Comparison of ENCODE assay signal across 8 cellular contexts in genomic region chr4:89894654-89895652, GRCh38. TPM values are rescaled to one million over a fixed set of nuclear protein-coding genes. Genes with fewer than 3 reads are reported as not detected.
DNase-seq lines count a peak whose midpoint lies in the region; ATAC-seq, FAIRE-seq and TF ChIP-seq lines count a peak whose summit lies in the region.

A gene with protein sequence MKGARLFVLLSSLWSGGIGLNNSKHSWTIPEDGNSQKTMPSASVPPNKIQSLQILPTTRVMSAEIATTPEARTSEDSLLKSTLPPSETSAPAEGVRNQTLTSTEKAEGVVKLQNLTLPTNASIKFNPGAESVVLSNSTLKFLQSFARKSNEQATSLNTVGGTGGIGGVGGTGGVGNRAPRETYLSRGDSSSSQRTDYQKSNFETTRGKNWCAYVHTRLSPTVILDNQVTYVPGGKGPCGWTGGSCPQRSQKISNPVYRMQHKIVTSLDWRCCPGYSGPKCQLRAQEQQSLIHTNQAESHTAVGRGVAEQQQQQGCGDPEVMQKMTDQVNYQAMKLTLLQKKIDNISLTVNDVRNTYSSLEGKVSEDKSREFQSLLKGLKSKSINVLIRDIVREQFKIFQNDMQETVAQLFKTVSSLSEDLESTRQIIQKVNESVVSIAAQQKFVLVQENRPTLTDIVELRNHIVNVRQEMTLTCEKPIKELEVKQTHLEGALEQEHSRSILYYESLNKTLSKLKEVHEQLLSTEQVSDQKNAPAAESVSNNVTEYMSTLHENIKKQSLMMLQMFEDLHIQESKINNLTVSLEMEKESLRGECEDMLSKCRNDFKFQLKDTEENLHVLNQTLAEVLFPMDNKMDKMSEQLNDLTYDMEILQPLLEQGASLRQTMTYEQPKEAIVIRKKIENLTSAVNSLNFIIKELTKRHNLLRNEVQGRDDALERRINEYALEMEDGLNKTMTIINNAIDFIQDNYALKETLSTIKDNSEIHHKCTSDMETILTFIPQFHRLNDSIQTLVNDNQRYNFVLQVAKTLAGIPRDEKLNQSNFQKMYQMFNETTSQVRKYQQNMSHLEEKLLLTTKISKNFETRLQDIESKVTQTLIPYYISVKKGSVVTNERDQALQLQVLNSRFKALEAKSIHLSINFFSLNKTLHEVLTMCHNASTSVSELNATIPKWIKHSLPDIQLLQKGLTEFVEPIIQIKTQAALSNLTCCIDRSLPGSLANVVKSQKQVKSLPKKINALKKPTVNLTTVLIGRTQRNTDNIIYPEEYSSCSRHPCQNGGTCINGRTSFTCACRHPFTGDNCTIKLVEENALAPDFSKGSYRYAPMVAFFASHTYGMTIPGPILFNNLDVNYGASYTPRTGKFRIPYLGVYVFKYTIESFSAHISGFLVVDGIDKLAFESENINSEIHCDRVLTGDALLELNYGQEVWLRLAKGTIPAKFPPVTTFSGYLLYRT (plus strand): TSS chr4:89894854. CDS start chr4:89894972, 118 bp downstream.

- H3K4ac ChIP-seq in mesenchymal stem cell (ENCODE audit: low read depth in 1 of 2, low read length in 2 of 2) = no peak within 1 kb of the TSS

- intact Hi-C loops in cardiac septum (cut with DNase I) = no loop called here

- H3K79me2 ChIP-seq in OCI-LY1 (ENCODE audit: insufficient read depth, low read length) = peaks cover 6% of the 10 kb centered on the region; the same call in 1 of the 2 replicates

- H3K18ac ChIP-seq in mesenchymal stem cell (ENCODE audit: low read depth in 1 of 2, low read length in 2 of 2) = no peak within 1 kb of the TSS

- H3K27ac ChIP-seq in OCI-LY1 (ENCODE audit: low read depth, low read length, poor library complexity, severe bottlenecking) = peak within 1 kb of the TSS; percentile 85
- H3K27ac ChIP-seq in mesenchymal stem cell (ENCODE audit: low read length, poor library complexity, severe bottlenecking) = no peak within 1 kb of the TSS
- no peak within 1 kb of the TSS for H3K27ac ChIP-seq in caudate nucleus (ENCODE audit: low read depth, low read length)

- H3K79me1 ChIP-seq in mesenchymal stem cell (replicated peaks; ENCODE audit: low read length, poor library complexity, severe bottlenecking) = no peaks in the 10 kb centered on the region

- no peak for TF ChIP-seq POLR2A in GM12892 (IDR thresholded peaks at IDR 0.05; ENCODE audit: low read depth, low read length)

- peak; percentile 67 for ATAC-seq in GM21717 (IDR thresholded peaks at IDR 0.05; ENCODE audit: unreplicated experiment)

- no peak within 1 kb of the TSS for H2AK5ac ChIP-seq in mesenchymal stem cell (ENCODE audit: low read length, severe bottlenecking)

- H2BK12ac ChIP-seq in mesenchymal stem cell (ENCODE audit: low read length in 2 of 2) = no peak within 1 kb of the TSS

- H3K4me1 ChIP-seq in OCI-LY1 (ENCODE audit: insufficient read depth, low read length, severe bottlenecking) (peaks cover 37% of the 10 kb centered on the region), mesenchymal stem cell (ENCODE audit: control insufficient read depth, insufficient read depth, low read depth, low read length) (no peaks in the 10 kb centered on the region)

- peak; percentile 90 for FAIRE-seq in GM12892 (lab: Jason Lieb, UNC)

- H3K9me3 ChIP-seq in OCI-LY1 (ENCODE audit: low read length) = no peaks in the 10 kb centered on the region
- no peaks in the 10 kb centered on the region for H3K9me3 ChIP-seq in mesenchymal stem cell (ENCODE audit: control insufficient read depth, low read length)

- H3K4me3 ChIP-seq in OCI-LY1 (ENCODE audit: low read depth, low read length, poor library complexity, severe bottlenecking) (peak within 1 kb of the TSS; percentile 54), mesenchymal stem cell (ENCODE audit: insufficient read depth in 1 of 2, low read depth in 1 of 2, low read length in 2 of 2) (no peak within 1 kb of the TSS)

- H3K4me2 ChIP-seq in OCI-LY1 (ENCODE audit: low read length) (peak within 1 kb of the TSS; percentile 55), mesenchymal stem cell (ENCODE audit: low read length, poor library complexity, severe bottlenecking) (peak within 1 kb of the TSS; percentile 16)

- H2AFZ ChIP-seq in OCI-LY1 (ENCODE audit: low read length) (no peak within 1 kb of the TSS), mesenchymal stem cell (ENCODE audit: low read depth, low read length) (no peak within 1 kb of the TSS)

- H3K27me3 ChIP-seq in OCI-LY1 (ENCODE audit: insufficient read depth, low read length) (no peaks in the 10 kb centered on the region), mesenchymal stem cell (ENCODE audit: control insufficient read depth in 1 of 2, insufficient read depth in 1 of 2, low read length in 2 of 2) (peaks cover 0 to 6% of the 10 kb centered on the region in 2 experiments)

- H3K36me3 ChIP-seq in OCI-LY1 (ENCODE audit: insufficient read depth, low read length) (no peaks in the 10 kb centered on the region), mesenchymal stem cell (ENCODE audit: control insufficient read depth in 1 of 2, insufficient read depth in 2 of 2, low read depth in 1 of 2, low read length in 2 of 2) (no peaks in the 10 kb centered on the region)

- DNase-seq in GM12892 (ENCODE audit: insufficient read length) = no peak
- no peak for DNase-seq in mesenchymal stem cell
- DNase-seq in H4 (ENCODE audit: low spot score) = no peak
- no peak for DNase-seq in caudate nucleus (lab: John Stamatoyannopoulos, UW)
- no peak for DNase-seq in cardiac septum (ENCODE audit: low spot score)
- DNase-seq in hepatic stellate cell (ENCODE audit: low spot score) = no peak

- no peaks in the 10 kb centered on the region for H3K9me2 ChIP-seq in OCI-LY1 (ENCODE audit: low read depth, low read length)

- H3K14ac ChIP-seq in mesenchymal stem cell (ENCODE audit: low read length in 2 of 2) = no peak within 1 kb of the TSS

- H4K20me1 ChIP-seq in OCI-LY1 (ENCODE audit: insufficient read depth, low read length) = no peaks in the 10 kb centered on the region

- no peaks in the 10 kb centered on the region for H3F3A ChIP-seq in OCI-LY1 (ENCODE audit: insufficient read depth, low read length)

- H4K8ac ChIP-seq in mesenchymal stem cell (ENCODE audit: low read length) = no peak within 1 kb of the TSS

- H3K23ac ChIP-seq in mesenchymal stem cell (ENCODE audit: low read length in 2 of 2) = no peak within 1 kb of the TSS

- TF ChIP-seq CTCF in OCI-LY1 (IDR thresholded peaks at IDR 0.05; ENCODE audit: low read length) = no peak

- WGBS in mesenchymal stem cell = 68% methylated on average over 10 of the region's 12 CpGs

- H2BK120ac ChIP-seq in mesenchymal stem cell (ENCODE audit: low read depth, low read length) = no peak within 1 kb of the TSS

- H4K91ac ChIP-seq in mesenchymal stem cell (ENCODE audit: low read length) = no peak within 1 kb of the TSS

- peak within 1 kb of the TSS; percentile 36; the same call in 1 of the 2 replicates for H3K9ac ChIP-seq in OCI-LY1 (ENCODE audit: low read length)
- no peak within 1 kb of the TSS for H3K9ac ChIP-seq in mesenchymal stem cell (ENCODE audit: low read length)

- H2BK5ac ChIP-seq in mesenchymal stem cell (ENCODE audit: low read depth, low read length, poor library complexity, severe bottlenecking) = no peak within 1 kb of the TSS

- H2BK15ac ChIP-seq in mesenchymal stem cell (ENCODE audit: low read depth, poor library complexity, severe bottlenecking) = no peak within 1 kb of the TSS

RNA-seq across cellular contexts. Expression of the gene that starts here (rescaled TPM):
- polyA plus RNA-seq in GM12892 (2012; ENCODE audit: missing spikeins) = 1.2 TPM
- polyA plus RNA-seq in mesenchymal stem cell (2013, experiment 1 of 2) = 0.01 TPM
- 0.05 TPM for polyA plus RNA-seq in mesenchymal stem cell (2013, experiment 2 of 2)
- not detected in 2 replicates for total RNA-seq in H4 (2014; rRNA removed; shearing (Covaris generic))
- total RNA-seq in cardiac septum = 2.5 TPM
